ENCODE assay signal across 18 cellular contexts in the genomic region with DNA sequence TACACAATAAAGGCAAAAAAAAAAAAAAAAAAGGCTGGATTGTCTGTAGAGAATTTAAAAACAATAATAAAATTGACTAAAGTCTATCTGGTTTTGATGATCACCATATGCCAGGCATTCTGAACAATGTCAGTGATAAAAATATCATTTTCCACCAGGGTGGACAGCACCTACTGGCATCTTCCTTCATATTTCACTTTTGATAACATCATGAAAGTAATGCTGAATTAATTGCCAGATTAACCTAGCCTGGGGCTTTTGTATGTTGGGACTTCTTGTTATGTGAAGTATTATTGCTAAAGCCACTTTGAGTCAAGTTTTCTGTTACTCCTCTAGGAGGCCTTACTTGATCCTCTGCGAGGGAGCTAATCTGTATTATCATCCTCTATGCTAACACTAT.
DNase-seq lines count a peak whose midpoint lies in the region; ATAC-seq and TF ChIP-seq lines count a peak whose summit lies in the region.
"Had no signal": no experiment of that assay in that cellular context is flagged by ENCODE, and none has a peak within 500 bp of the region (broad histone marks: within the 10 kb centered on the region; RNA-seq: fewer than 3 reads in every experiment).

No MANE protein-coding gene starts in this region.

- H3K4me1 Mint-ChIP-seq in T-helper 17 cell (no peaks in the 10 kb centered on the region), glutamatergic neuron (ENCODE audit: low read depth, unreplicated experiment) (no peaks in the 10 kb centered on the region)
- H3K4me1 Mint-ChIP-seq: B cell; CD14-positive monocyte; CD8-positive, alpha-beta memory T cell had no signal

- H3K4me3 Mint-ChIP-seq in T-helper 17 cell (no peak overlapping the region), glutamatergic neuron (ENCODE audit: unreplicated experiment) (no peak overlapping the region)
- H3K4me3 Mint-ChIP-seq: B cell; CD14-positive monocyte; CD4-positive, alpha-beta T cell; CD8-positive, alpha-beta memory T cell; H9 had no signal

- H3K9me3 Mint-ChIP-seq in glutamatergic neuron (ENCODE audit: unreplicated experiment): no peaks in the 10 kb centered on the region
- H3K9me3 Mint-ChIP-seq: CD14-positive monocyte; CD4-positive, alpha-beta T cell had no signal

- H3K27ac Mint-ChIP-seq in T-helper 17 cell: peak overlapping the region; percentile 43
- peak overlapping the region; percentile 66 for H3K27ac Mint-ChIP-seq in glutamatergic neuron (ENCODE audit: unreplicated experiment)
- H3K27ac Mint-ChIP-seq: B cell; CD14-positive monocyte; CD4-positive, alpha-beta T cell; CD8-positive, alpha-beta memory T cell had no signal

- peaks cover 29% of the 10 kb centered on the region for H3K27me3 Mint-ChIP-seq in T-helper 17 cell
- no peaks in the 10 kb centered on the region for H3K27me3 Mint-ChIP-seq in glutamatergic neuron (ENCODE audit: unreplicated experiment)

- H3K36me3 Mint-ChIP-seq in T-helper 17 cell (ENCODE audit: low read depth) (no peaks in the 10 kb centered on the region), glutamatergic neuron (ENCODE audit: unreplicated experiment) (no peaks in the 10 kb centered on the region)
- H3K36me3 Mint-ChIP-seq: CD14-positive monocyte; CD8-positive, alpha-beta memory T cell had no signal

- TF ChIP-seq CTCF in glutamatergic neuron (IDR thresholded peaks at IDR 0.05; ENCODE audit: partially characterized antibody, unreplicated experiment): no peak

- no peaks in the 10 kb centered on the region for H3K9me3 ChIP-seq in T-helper 17 cell (ENCODE audit: control insufficient read depth, low read length, poor library complexity, severe bottlenecking)
- H3K9me3 ChIP-seq: BLaER1 treated with 17β-estradiol and CSF1 and Interleukin-3, amounts not matched to agents 10 nM and 100 nM had no signal

- no peak for ATAC-seq in T-helper 17 cell
- ATAC-seq: HCT116 had no signal

- peak; percentile 37 for DNase-seq in NCI-H82 (lab: John Stamatoyannopoulos, UW)
- DNase-seq in NCI-H82 treated with DMSO at 0.1 percent for 48 hours (lab: John Stamatoyannopoulos, UW; ENCODE audit: unreplicated experiment): no peak
- no peak for DNase-seq in T-helper 17 cell
- DNase-seq in glutamatergic neuron: no peak
- no peak for DNase-seq in hepatic stellate cell (ENCODE audit: low spot score)
- DNase-seq in DMS 273 treated with DMSO at 0.1 percent for 48 hours (lab: John Stamatoyannopoulos, UW): no peak
- DNase-seq in effector CD4-positive, alpha-beta T cell: no peak
- DNase-seq: CD4-positive, alpha-beta T cell; CD8-positive, alpha-beta memory T cell; DMS53; DMS79 treated with DMSO at 0.1 percent for 48 hours; GF-D8; GM23248; H9 had no signal
